23 cellular contexts compared by ENCODE assay signal in the genomic region with DNA sequence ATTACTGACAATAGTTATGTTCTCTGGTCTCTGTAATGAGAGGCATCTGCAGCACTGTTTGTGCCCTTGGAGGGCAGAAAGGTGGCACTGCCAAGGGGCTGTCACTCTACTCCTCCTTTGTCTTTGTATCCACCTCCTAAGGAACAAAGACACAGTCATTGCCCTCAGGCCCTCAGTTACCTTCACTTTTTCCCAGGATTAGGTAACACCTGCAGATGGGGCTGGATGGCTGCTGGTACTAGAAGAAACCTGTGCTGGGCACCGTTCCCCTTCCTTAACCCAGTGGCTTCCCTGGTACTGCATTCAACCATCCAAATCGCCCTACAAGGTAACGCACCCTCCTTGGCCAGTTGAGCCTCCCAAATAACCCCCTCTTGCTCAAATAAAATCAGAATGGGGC.
"Had no signal": no experiment of that assay in that cellular context is flagged by ENCODE, and none has a peak within 500 bp of the region (broad histone marks: within the 10 kb centered on the region; RNA-seq: fewer than 3 reads in every experiment).

No MANE protein-coding gene starts in this region.

- ATAC-seq: activated CD8-positive, alpha-beta memory T cell treated with anti-CD3 and anti-CD28 coated beads, Interleukin-2, amount 10 ng/mL, durations not matched to agents 7 days and 5 days; activated T-helper 17 cell treated with anti-CD3 and anti-CD28 coated beads, Interleukin-2, amount 50 U/mL, for 72 hours; body of pancreas; left cardiac atrium; stimulated activated effector memory CD8-positive, alpha-beta T cell treated with anti-CD3 and anti-CD28 coated beads, Interleukin-12 subunit alpha, Interleukin-12 subunit beta, amount 100 ng/mL, for 72 hours had no signal

- H3K4me3 ChIP-seq: body of pancreas, esophagus muscularis mucosa, sigmoid colon, stomach, testis, upper lobe of left lung had no signal

- H3K27me3 Mint-ChIP-seq: activated CD4-positive, alpha-beta memory T cell treated with anti-CD3 and anti-CD28 coated beads, Interleukin-2, amount 10 ng/mL, durations not matched to agents 7 days and 5 days; activated CD8-positive, alpha-beta memory T cell treated with anti-CD3 and anti-CD28 coated beads, Interleukin-2, amount 10 ng/mL, durations not matched to agents 7 days and 5 days; activated naive CD8-positive, alpha-beta T cell treated with anti-CD3 and anti-CD28 coated beads, Interleukin-2, amount 10 ng/mL, durations not matched to agents 7 days and 5 days; activated T-helper 17 cell treated with anti-CD3 and anti-CD28 coated beads, Interleukin-2, amount 50 U/mL, for 72 hours; central memory CD8-positive, alpha-beta T cell had no signal

- H3K36me3 Mint-ChIP-seq: activated CD8-positive, alpha-beta memory T cell treated with anti-CD3 and anti-CD28 coated beads, Interleukin-2, amount 10 ng/mL, durations not matched to agents 7 days and 5 days; activated naive CD8-positive, alpha-beta T cell treated with anti-CD3 and anti-CD28 coated beads, Interleukin-2, amount 10 ng/mL, durations not matched to agents 7 days and 5 days; natural killer cell treated with Interleukin-12 subunit alpha and Interleukin-12 subunit beta and Interleukin-15 and Interleukin-18, amount 100 ng/mL, for 72 hours; stimulated activated effector memory CD8-positive, alpha-beta T cell treated with anti-CD3 and anti-CD28 coated beads, Interleukin-12 subunit alpha, Interleukin-12 subunit beta, amount 100 ng/mL, for 72 hours had no signal

- H3K4me1 Mint-ChIP-seq: activated CD4-positive, alpha-beta memory T cell treated with anti-CD3 and anti-CD28 coated beads, Interleukin-2, amount 10 ng/mL, durations not matched to agents 7 days and 5 days; activated CD8-positive, alpha-beta memory T cell treated with anti-CD3 and anti-CD28 coated beads, Interleukin-2, amount 10 ng/mL, durations not matched to agents 7 days and 5 days; activated naive CD8-positive, alpha-beta T cell treated with anti-CD3 and anti-CD28 coated beads, Interleukin-2, amount 10 ng/mL, durations not matched to agents 7 days and 5 days; activated T-helper 17 cell treated with anti-CD3 and anti-CD28 coated beads, Interleukin-2, amount 50 U/mL, for 72 hours; central memory CD8-positive, alpha-beta T cell; stimulated activated effector memory CD8-positive, alpha-beta T cell treated with anti-CD3 and anti-CD28 coated beads, Interleukin-12 subunit alpha, Interleukin-12 subunit beta, amount 100 ng/mL, for 72 hours had no signal

- H3K27ac Mint-ChIP-seq: activated CD4-positive, alpha-beta memory T cell treated with anti-CD3 and anti-CD28 coated beads, Interleukin-2, amount 10 ng/mL, durations not matched to agents 7 days and 5 days; activated CD8-positive, alpha-beta memory T cell treated with anti-CD3 and anti-CD28 coated beads, Interleukin-2, amount 10 ng/mL, durations not matched to agents 7 days and 5 days; activated naive CD8-positive, alpha-beta T cell treated with anti-CD3 and anti-CD28 coated beads, Interleukin-2, amount 10 ng/mL, durations not matched to agents 7 days and 5 days; activated T-helper 17 cell treated with anti-CD3 and anti-CD28 coated beads, Interleukin-2, amount 50 U/mL, for 72 hours; natural killer cell treated with Interleukin-12 subunit alpha and Interleukin-12 subunit beta and Interleukin-15 and Interleukin-18, amount 100 ng/mL, for 72 hours; stimulated activated effector memory CD8-positive, alpha-beta T cell treated with anti-CD3 and anti-CD28 coated beads, Interleukin-12 subunit alpha, Interleukin-12 subunit beta, amount 100 ng/mL, for 72 hours; T-helper 2 cell treated with Interferon-gamma antibody and Interleukin-4, amounts not matched to agents 5 μg/mL and 100 μg/mL, for 36 hours had no signal

- H3K27ac ChIP-seq: body of pancreas, esophagus muscularis mucosa, parathyroid adenoma, sigmoid colon, stomach, testis, upper lobe of left lung had no signal

- H3K9me3 Mint-ChIP-seq: activated naive CD8-positive, alpha-beta T cell treated with anti-CD3 and anti-CD28 coated beads, Interleukin-2, amount 10 ng/mL, durations not matched to agents 7 days and 5 days; central memory CD8-positive, alpha-beta T cell; natural killer cell treated with Interleukin-12 subunit alpha and Interleukin-12 subunit beta and Interleukin-15 and Interleukin-18, amount 100 ng/mL, for 72 hours; stimulated activated effector memory CD8-positive, alpha-beta T cell treated with anti-CD3 and anti-CD28 coated beads, Interleukin-12 subunit alpha, Interleukin-12 subunit beta, amount 100 ng/mL, for 72 hours; T-helper 2 cell treated with Interferon-gamma antibody and Interleukin-4, amounts not matched to agents 5 μg/mL and 100 μg/mL, for 36 hours had no signal

- H3K4me3 Mint-ChIP-seq: activated CD4-positive, alpha-beta memory T cell treated with anti-CD3 and anti-CD28 coated beads, Interleukin-2, amount 10 ng/mL, durations not matched to agents 7 days and 5 days; activated CD8-positive, alpha-beta memory T cell treated with anti-CD3 and anti-CD28 coated beads, Interleukin-2, amount 10 ng/mL, durations not matched to agents 7 days and 5 days; activated naive CD8-positive, alpha-beta T cell treated with anti-CD3 and anti-CD28 coated beads, Interleukin-2, amount 10 ng/mL, durations not matched to agents 7 days and 5 days; activated T-helper 17 cell treated with anti-CD3 and anti-CD28 coated beads, Interleukin-2, amount 50 U/mL, for 72 hours; central memory CD8-positive, alpha-beta T cell; natural killer cell treated with Interleukin-12 subunit alpha and Interleukin-12 subunit beta and Interleukin-15 and Interleukin-18, amount 100 ng/mL, for 72 hours; stimulated activated effector memory CD8-positive, alpha-beta T cell treated with anti-CD3 and anti-CD28 coated beads, Interleukin-12 subunit alpha, Interleukin-12 subunit beta, amount 100 ng/mL, for 72 hours; T-helper 2 cell treated with Interferon-gamma antibody and Interleukin-4, amounts not matched to agents 5 μg/mL and 100 μg/mL, for 36 hours had no signal

- DNase-seq: activated CD4-positive, alpha-beta memory T cell treated with anti-CD3 and anti-CD28 coated beads, Interleukin-2, amount 10 ng/mL, durations not matched to agents 7 days and 5 days; activated CD4-positive, alpha-beta T cell treated with anti-CD3 and anti-CD28 coated beads for 48 hours; activated CD4-positive, CD25-positive, alpha-beta regulatory T cell; activated CD8-positive, alpha-beta memory T cell treated with anti-CD3 and anti-CD28 coated beads, Interleukin-2, amount 10 ng/mL, durations not matched to agents 7 days and 5 days; activated naive CD4-positive, alpha-beta T cell; activated naive CD8-positive, alpha-beta T cell treated with anti-CD3 and anti-CD28 coated beads, Interleukin-2, amount 10 ng/mL, durations not matched to agents 7 days and 5 days; amygdala; body of pancreas; cortex of kidney; effector CD4-positive, alpha-beta T cell; left cardiac atrium; sigmoid colon; stimulated activated CD4-positive, alpha-beta T cell treated with anti-CD3 and anti-CD28 coated beads, Interleukin-4, amount 100 ng/mL, for 24 hours; stomach; testis; upper lobe of left lung had no signal
